19 cellular contexts compared by ENCODE assay signal in the genomic region with DNA sequence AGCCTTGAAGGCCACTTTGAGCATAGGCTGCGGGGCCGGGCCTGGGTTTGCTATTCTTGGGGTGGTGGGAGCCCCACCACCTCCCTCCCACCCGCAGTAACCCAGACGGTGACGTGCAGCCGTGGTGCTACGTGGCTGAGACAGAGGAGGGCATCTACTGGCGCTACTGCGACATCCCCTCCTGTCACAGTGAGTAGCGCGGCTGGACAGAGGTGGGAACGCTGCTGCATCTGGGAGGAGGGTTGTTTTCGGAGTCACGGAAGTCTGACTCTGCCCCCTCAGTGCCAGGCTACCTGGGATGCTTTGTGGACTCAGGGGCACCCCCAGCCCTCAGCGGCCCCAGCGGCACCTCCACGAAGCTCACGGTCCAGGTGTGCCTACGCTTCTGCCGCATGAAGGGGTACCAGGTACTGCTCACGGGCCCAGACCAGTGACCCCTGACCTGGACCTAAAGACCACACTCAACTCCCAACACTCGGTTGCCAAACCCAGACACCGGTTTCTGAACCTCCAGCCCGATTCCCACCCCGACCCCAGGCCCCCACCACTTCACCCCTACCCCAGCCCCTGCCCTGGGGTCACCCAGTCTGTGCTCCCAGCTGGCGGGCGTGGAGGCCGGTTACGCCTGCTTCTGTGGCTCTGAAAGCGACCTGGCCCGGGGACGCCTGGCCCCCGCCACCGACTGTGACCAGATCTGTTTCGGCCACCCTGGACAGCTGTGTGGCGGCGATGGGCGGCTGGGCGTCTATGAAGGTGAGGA. TPM values are rescaled to one million over a fixed set of nuclear protein-coding genes. Genes with fewer than 3 reads are reported as not detected.
A peak's percentile ranks its signal among the peaks of the same experiment; 100 is the strongest.
DNase-seq lines count a peak whose midpoint lies in the region; ATAC-seq and TF ChIP-seq lines count a peak whose summit lies in the region.
"Had no signal": no experiment of that assay in that cellular context is flagged by ENCODE, and none has a peak within 500 bp of the region (broad histone marks: within the 10 kb centered on the region; RNA-seq: fewer than 3 reads in every experiment).

No MANE protein-coding gene starts in this region.

- no peaks in the 10 kb centered on the region for H3K36me3 Mint-ChIP-seq in natural killer cell treated with Interleukin-12 subunit alpha and Interleukin-12 subunit beta and Interleukin-15 and Interleukin-18, amount 100 ng/mL, for 72 hours

- no peak for ATAC-seq in natural killer cell treated with Interleukin-12 subunit alpha and Interleukin-12 subunit beta and Interleukin-15 and Interleukin-18, amount 100 ng/mL, for 72 hours
- ATAC-seq: naive thymus-derived CD4-positive, alpha-beta T cell had no signal

- H3K36me3 ChIP-seq in GM06990 (ENCODE audit: control insufficient read depth, insufficient read depth, low read length) (peaks cover 2% of the 10 kb centered on the region), WERI-Rb-1 (peaks cover 41% of the 10 kb centered on the region)

- DNase-seq in GM06990 (ENCODE audit: extremely low read depth, insufficient read length), result peak; percentile 33
- DNase-seq in WERI-Rb-1, result peak; percentile 7
- DNase-seq in natural killer cell treated with Interleukin-12 subunit alpha and Interleukin-12 subunit beta and Interleukin-15 and Interleukin-18, amount 100 ng/mL, for 72 hours (ENCODE audit: low spot score), result no peak
- no peak for DNase-seq in NCI-H345 (lab: John Stamatoyannopoulos, UW)
- no peak for DNase-seq in GDM1 (lab: John Stamatoyannopoulos, UW)
- no peak for DNase-seq in activated T-cell treated with anti-CD3 and anti-CD28 coated beads for 4 hours
- DNase-seq in HPDE6-E6E7 (ENCODE audit: extremely low spot score), result no peak
- DNase-seq: activated CD4-positive, alpha-beta T cell treated with anti-CD3 and anti-CD28 coated beads, Interleukin-2, amount 50 U/mL, for 48 hours; NCI-H1694; OCI-M1; SK-N-SH had no signal

- no peak overlapping the region for H3K27ac Mint-ChIP-seq in natural killer cell treated with Interleukin-12 subunit alpha and Interleukin-12 subunit beta and Interleukin-15 and Interleukin-18, amount 100 ng/mL, for 72 hours
- H3K27ac Mint-ChIP-seq: naive thymus-derived CD4-positive, alpha-beta T cell had no signal

- H3K27me3 ChIP-seq in GM06990 (replicated peaks; ENCODE audit: control insufficient read depth, insufficient read depth, low read length) (no peaks in the 10 kb centered on the region), WERI-Rb-1 (ENCODE audit: insufficient read depth, low read depth, severe bottlenecking) (no peaks in the 10 kb centered on the region)

- H3K4me3 Mint-ChIP-seq in natural killer cell treated with Interleukin-12 subunit alpha and Interleukin-12 subunit beta and Interleukin-15 and Interleukin-18, amount 100 ng/mL, for 72 hours, result peak overlapping the region; percentile 38

- H3K9me3 Mint-ChIP-seq in natural killer cell treated with Interleukin-12 subunit alpha and Interleukin-12 subunit beta and Interleukin-15 and Interleukin-18, amount 100 ng/mL, for 72 hours, result no peaks in the 10 kb centered on the region
- H3K9me3 Mint-ChIP-seq: central memory CD8-positive, alpha-beta T cell had no signal

- H3K4me3 ChIP-seq in GM06990 (replicated peaks; ENCODE audit: low read depth, low read length) (peak overlapping the region; percentile 25; the same call in 1 of the 2 replicates), WERI-Rb-1 (ENCODE audit: low read depth, low read length) (no peak overlapping the region)
- H3K4me3 ChIP-seq: lung had no signal

- peaks cover 16 to 19% of the 10 kb centered on the region in 2 donors for H3K4me1 Mint-ChIP-seq in natural killer cell treated with Interleukin-12 subunit alpha and Interleukin-12 subunit beta and Interleukin-15 and Interleukin-18, amount 100 ng/mL, for 72 hours (ENCODE audit: low read depth in 2 of 2)

- peak overlapping the region; percentile 99 for H3K27ac ChIP-seq in 22Rv1
- H3K27ac ChIP-seq in WERI-Rb-1, result no peak overlapping the region; the same call in 1 of the 2 replicates

- H3K27me3 Mint-ChIP-seq in natural killer cell treated with Interleukin-12 subunit alpha and Interleukin-12 subunit beta and Interleukin-15 and Interleukin-18, amount 100 ng/mL, for 72 hours, result peaks cover 5 to 14% of the 10 kb centered on the region in 2 donors

- no peak for TF ChIP-seq CTCF in 22Rv1 (IDR thresholded peaks at IDR 0.05)
- no peak for TF ChIP-seq CTCF in GM06990 (IDR thresholded peaks at IDR 0.05; ENCODE audit: insufficient read depth, low read length, poor library complexity, severe bottlenecking)
- no peak for TF ChIP-seq CTCF in WERI-Rb-1 (IDR thresholded peaks at IDR 0.05; ENCODE audit: low read depth, low read length)

- H3K9me3 ChIP-seq in WERI-Rb-1 (ENCODE audit: severe bottlenecking), result peaks cover 3% of the 10 kb centered on the region
- H3K9me3 ChIP-seq: SK-N-SH had no signal

RNA-seq across cellular contexts. Expression of gene KREMEN2, which starts 2.1 kb away (rescaled TPM):
- not detected for total RNA-seq in natural killer cell treated with Interleukin-12 subunit alpha and Interleukin-12 subunit beta and Interleukin-15 and Interleukin-18, amount 100 ng/mL, for 72 hours
- total RNA-seq: Calu3; naive thymus-derived CD4-positive, alpha-beta T cell had no signal

RNA-seq across cellular contexts. Expression of gene PAQR4, which starts 2.9 kb away (rescaled TPM):
- 10 to 100 TPM; 19.7 to 39.1 TPM for total RNA-seq in natural killer cell treated with Interleukin-12 subunit alpha and Interleukin-12 subunit beta and Interleukin-15 and Interleukin-18, amount 100 ng/mL, for 72 hours

RNA-seq across cellular contexts. Expression of gene PKMYT1, which starts 14.0 kb away (rescaled TPM):
- 100 to 1,000 TPM in 1 of 2 donors, 10 to 100 TPM in 1; 76.4 to 251 TPM for total RNA-seq in natural killer cell treated with Interleukin-12 subunit alpha and Interleukin-12 subunit beta and Interleukin-15 and Interleukin-18, amount 100 ng/mL, for 72 hours

RNA-seq across cellular contexts. Expression of gene CLDN9, which starts 46.5 kb away (rescaled TPM):
- total RNA-seq in natural killer cell treated with Interleukin-12 subunit alpha and Interleukin-12 subunit beta and Interleukin-15 and Interleukin-18, amount 100 ng/mL, for 72 hours, result under 1 TPM in 1 of 2 donors, not detected in 1; 0.47 TPM
- total RNA-seq: G401, H4 had no signal

RNA-seq across cellular contexts. Expression of gene CLDN6, which starts 51.8 kb away (rescaled TPM):
- total RNA-seq in natural killer cell treated with Interleukin-12 subunit alpha and Interleukin-12 subunit beta and Interleukin-15 and Interleukin-18, amount 100 ng/mL, for 72 hours, result not detected
- total RNA-seq: HT-29; naive thymus-derived CD4-positive, alpha-beta T cell had no signal

Comparison
In these comparisons a context has a peak if more than half of its experiments do, and no peak if none do; other contexts are left out.
1. DNase-seq: peak in GM06990 (single experiment) and WERI-Rb-1 (single experiment); none in natural killer cell treated with Interleukin-12 subunit alpha and Interleukin-12 subunit beta and Interleukin-15 and Interleukin-18, amount 100 ng/mL, for 72 hours (single experiment), NCI-H345 (single experiment), GDM1 (single experiment), activated T-cell treated with anti-CD3 and anti-CD28 coated beads for 4 hours (single experiment) and HPDE6-E6E7 (single experiment).